In the genomic region with DNA sequence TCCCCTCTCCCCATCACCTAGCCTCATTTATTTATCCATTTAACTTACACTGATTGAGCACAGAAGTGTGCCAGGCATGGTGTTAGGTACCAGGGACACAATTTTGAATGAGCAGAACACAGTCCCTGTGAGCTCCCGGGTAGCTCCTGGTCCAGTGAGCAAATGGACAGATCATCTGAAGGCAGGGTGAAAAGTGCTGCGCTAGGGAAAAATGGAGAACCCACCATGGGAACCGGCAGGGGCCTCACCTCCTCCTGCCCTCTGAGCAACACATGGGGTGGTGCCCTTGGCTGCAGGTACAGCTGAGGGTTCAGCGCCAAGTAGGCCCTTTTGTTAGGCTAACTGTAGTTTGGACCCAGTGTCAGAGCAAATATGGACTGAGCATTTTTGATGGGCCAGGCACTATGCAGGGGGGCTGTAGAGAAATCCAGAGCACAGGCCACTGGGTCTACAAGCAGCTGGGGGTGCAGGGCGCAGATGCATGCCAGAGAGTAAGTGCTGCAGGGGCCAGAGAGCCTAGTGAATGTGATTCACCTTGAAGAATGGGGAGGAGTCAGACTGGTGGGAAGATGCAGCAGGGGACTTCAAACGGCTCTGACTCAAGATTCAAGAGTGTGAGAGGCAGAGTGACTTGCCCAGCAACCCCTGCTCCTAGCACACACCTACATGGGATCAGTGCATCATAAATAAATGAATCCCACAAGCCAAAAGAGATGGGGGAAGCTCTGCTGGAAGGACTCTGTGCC, we compare ENCODE assay signal across 11 cellular contexts.
DNase-seq lines count a peak whose midpoint lies in the region; ATAC-seq, FAIRE-seq and TF ChIP-seq lines count a peak whose summit lies in the region.
"Had no signal": no experiment of that assay in that cellular context is flagged by ENCODE, and none has a peak within 500 bp of the region (broad histone marks: within the 10 kb centered on the region; RNA-seq: fewer than 3 reads in every experiment).

No MANE protein-coding gene starts in this region.

- H3K9me3 ChIP-seq in RWPE2 (ENCODE audit: severe bottlenecking) = no peaks in the 10 kb centered on the region

- peak; percentile 82 for DNase-seq in H54 (ENCODE audit: insufficient read length, low spot score)
- DNase-seq in RWPE2 (ENCODE audit: low spot score) = peak; percentile 89
- peak; percentile 52 for DNase-seq in fibroblast of pulmonary artery (ENCODE audit: low read depth)
- DNase-seq in stimulated activated CD4-positive, alpha-beta T cell treated with anti-CD3 and anti-CD28 coated beads, Interleukin-1b, Interleukin-23, amount 100 ng/mL, for 48 hours = peak; percentile 69
- no peak for DNase-seq in NCI-H774 (lab: John Stamatoyannopoulos, UW)
- no peak for DNase-seq in effector CD4-positive, alpha-beta T cell
- DNase-seq: cortex of kidney, NCI-H82 had no signal

- H3K4me3 ChIP-seq in RWPE2 (ENCODE audit: severe bottlenecking) (no peak overlapping the region), fibroblast of pulmonary artery (replicated peaks; ENCODE audit: low read depth, low read length) (no peak overlapping the region)

- H3K4me1 ChIP-seq in RWPE2 (ENCODE audit: insufficient read depth, poor library complexity, severe bottlenecking) = peaks cover 50% of the 10 kb centered on the region

- no peak for TF ChIP-seq POLR2A in H54 (IDR thresholded peaks at IDR 0.05; ENCODE audit: low read depth, low read length)

- peak; percentile 83 for ATAC-seq in RWPE2 (ENCODE audit: low read depth)
- no peak for ATAC-seq in HG03039 (IDR thresholded peaks at IDR 0.05; ENCODE audit: unreplicated experiment)
- ATAC-seq in GM21825 (IDR thresholded peaks at IDR 0.05; ENCODE audit: unreplicated experiment) = no peak

- TF ChIP-seq CTCF in RWPE2 (IDR thresholded peaks at IDR 0.05; ENCODE audit: poor library complexity, severe bottlenecking) (no peak), fibroblast of pulmonary artery (IDR thresholded peaks at IDR 0.05; ENCODE audit: low read length, missing control alignments) (no peak)

- FAIRE-seq in H54 (lab: Jason Lieb, UNC) = peak; percentile 89

- H3K27me3 ChIP-seq in RWPE2 (ENCODE audit: insufficient read depth, poor library complexity, severe bottlenecking) = no peaks in the 10 kb centered on the region

- H3K36me3 ChIP-seq in RWPE2 (ENCODE audit: low read depth) = peaks cover 57% of the 10 kb centered on the region

- peak overlapping the region; percentile 100 for H3K27ac ChIP-seq in RWPE2 (ENCODE audit: poor library complexity, severe bottlenecking)
- H3K27ac ChIP-seq: VCaP had no signal

Comparison
In these comparisons a context has a peak if more than half of its experiments do, and no peak if none do; other contexts are left out.
1. DNase-seq: peak in H54 (single experiment), RWPE2 (single experiment), fibroblast of pulmonary artery (single experiment) and stimulated activated CD4-positive, alpha-beta T cell treated with anti-CD3 and anti-CD28 coated beads, Interleukin-1b, Interleukin-23, amount 100 ng/mL, for 48 hours (single experiment); none in NCI-H774 (single experiment) and effector CD4-positive, alpha-beta T cell (single experiment).